15 cellular contexts compared by ENCODE assay signal in the genomic region with DNA sequence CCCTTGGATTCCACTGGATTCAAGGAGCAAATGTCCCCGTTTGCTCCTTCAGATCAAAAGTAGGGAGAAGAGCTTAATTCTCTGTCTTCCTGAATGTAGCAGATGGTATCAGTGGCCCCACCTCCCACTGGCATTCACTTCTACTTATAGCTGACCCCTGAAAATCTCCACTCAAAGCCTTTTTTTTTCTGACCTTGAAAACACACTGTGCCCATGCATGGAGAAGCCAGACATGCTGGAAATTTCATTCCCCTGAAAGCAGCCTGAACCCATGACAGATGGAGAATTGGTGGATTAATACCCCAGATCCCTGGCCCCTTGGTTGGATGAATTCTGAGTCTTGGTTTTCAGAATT.
A peak's percentile ranks its signal among the peaks of the same experiment; 100 is the strongest.
DNase-seq lines count a peak whose midpoint lies in the region; ATAC-seq, FAIRE-seq and TF ChIP-seq lines count a peak whose summit lies in the region.
"Had no signal": no experiment of that assay in that cellular context is flagged by ENCODE, and none has a peak within 500 bp of the region (broad histone marks: within the 10 kb centered on the region; RNA-seq: fewer than 3 reads in every experiment).

No MANE protein-coding gene starts in this region.

- POLR2A ChIA-PET in MCF 10A (lab: Yijun Ruan, JAX): interaction anchor here (1.1 to 2.6 kb wide), 5 partner anchors 13 to 146 kb away, joined by 3 to 21 read pairs (median 5); a partner anchor contains a TSS
- POLR2A ChIA-PET in K562 (lab: Yijun Ruan, JAX): interaction anchor here (0.6 kb wide), 1 partner anchor 248 kb away, joined by 3 read pairs; no protein-coding TSS in a partner anchor

- FAIRE-seq in K562 (lab: Jason Lieb, UNC): no peak

- H3K4me1 ChIP-seq in mammary epithelial cell (ENCODE audit: insufficient read depth, low read length) (peaks cover 22% of the 10 kb centered on the region), K562 (replicated peaks in 1 of 2; ENCODE audit: control insufficient read depth in 2 of 2, insufficient read depth in 2 of 2, low read length in 2 of 2) (peaks cover 0 to 5% of the 10 kb centered on the region in 2 experiments; a peak in 3 of 5 replicates)
- H3K4me1 ChIP-seq: Peyer's patch had no signal

- no peaks in the 10 kb centered on the region for H3K79me2 ChIP-seq in mammary epithelial cell (ENCODE audit: insufficient read depth, low read length)
- H3K79me2 ChIP-seq in K562 (ENCODE audit: control insufficient read depth, insufficient read depth, low read length): no peaks in the 10 kb centered on the region

- BruUV-seq in MCF 10A (replicated peaks; lab: Mats Ljungman, UMichigan) (no TSS peak), mammary epithelial cell (replicated peaks; lab: Mats Ljungman, UMichigan) (no TSS peak), K562 (replicated peaks; lab: Mats Ljungman, UMichigan) (no TSS peak)

- H3K9me3 ChIP-seq in mammary epithelial cell (replicated peaks; ENCODE audit: insufficient read depth, low read length): no peaks in the 10 kb centered on the region
- H3K9me3 ChIP-seq in K562 (replicated peaks; ENCODE audit: control insufficient read depth, insufficient read depth, low read depth, low read length): no peaks in the 10 kb centered on the region
- H3K9me3 ChIP-seq: Peyer's patch had no signal

- H3K9ac ChIP-seq in mammary epithelial cell (ENCODE audit: insufficient read depth, low read length): no peak overlapping the region
- no peak overlapping the region for H3K9ac ChIP-seq in K562 (ENCODE audit: insufficient read depth in 1 of 2, low read depth in 2 of 2, low read length in 2 of 2)

- no peak for TF ChIP-seq CTCF in MCF 10A (IDR thresholded peaks at IDR 0.05; ENCODE audit: unreplicated experiment)
- no peak for TF ChIP-seq CTCF in mammary epithelial cell (conservative IDR thresholded peaks at IDR 0.05 in 1 of 2, IDR thresholded peaks at IDR 0.05 in 1 of 2; ENCODE audit: extremely low read depth in 1 of 2, insufficient read depth in 1 of 2, low read depth in 1 of 2, low read length in 2 of 2)
- no peak for TF ChIP-seq CTCF in K562 (IDR thresholded peaks at IDR 0.05 in 2 of 3, conservative IDR thresholded peaks at IDR 0.05 in 1 of 3; ENCODE audit: insufficient read depth in 2 of 3, low read depth in 1 of 3, low read length in 3 of 3)

- H3K36me3 Mint-ChIP-seq in MCF 10A (ENCODE audit: insufficient read depth, unreplicated experiment): peaks cover 5% of the 10 kb centered on the region

- no peak for TF ChIP-seq EP300 in K562 (IDR thresholded peaks at IDR 0.05; ENCODE audit: low read length)

- WGBS in mammary epithelial cell (ENCODE audit: low coverage, missing lambda C conversion rate): 33% methylated on average over 1 of the region's 1 CpG
- WGBS in K562 (ENCODE audit: insufficient coverage, low coverage, missing lambda C conversion rate): 11% methylated on average over 1 of the region's 1 CpG

- H3K27me3 ChIP-seq in mammary epithelial cell (ENCODE audit: insufficient read depth, low read length) (no peaks in the 10 kb centered on the region), K562 (ENCODE audit: control insufficient read depth in 2 of 2, insufficient read depth in 2 of 2, low read length in 2 of 2) (no peaks in the 10 kb centered on the region)
- H3K27me3 ChIP-seq: Peyer's patch had no signal

- no peaks in the 10 kb centered on the region for H4K20me1 ChIP-seq in mammary epithelial cell (ENCODE audit: insufficient read depth, low read length)
- H4K20me1 ChIP-seq in K562 (replicated peaks; ENCODE audit: control insufficient read depth, insufficient read depth, low read length): no peaks in the 10 kb centered on the region

- no peak for DNase-seq in MCF 10A (ENCODE audit: unreplicated experiment)
- DNase-seq in mammary epithelial cell: no peak
- DNase-seq in NCI-H82 treated with DMSO at 0.1 percent for 48 hours (lab: John Stamatoyannopoulos, UW; ENCODE audit: unreplicated experiment): peak; percentile 78
- no peak for DNase-seq in K562 (ENCODE audit: extremely low read depth in 1 of 4, low spot score in 3 of 4)
- no peak for DNase-seq in dedifferentiated amniotic fluid mesenchymal stem cell (ENCODE audit: extremely low spot score)
- no peak for DNase-seq in NCI-H446 treated with DMSO at 0.1 percent for 48 hours (lab: John Stamatoyannopoulos, UW)
- DNase-seq: CD4-positive, alpha-beta T cell; DND-41; GDM1; NCI-H1048; NCI-H1694; NCI-H2107; Peyer's patch; SIG-M5 had no signal

- H3K27ac ChIP-seq in mammary epithelial cell (ENCODE audit: insufficient read depth, low read depth, low read length) (no peak overlapping the region), K562 (ENCODE audit: extremely low read depth, low read depth, low read length) (no peak overlapping the region)
- H3K27ac ChIP-seq: Peyer's patch had no signal

- H3K4me2 ChIP-seq in mammary epithelial cell (ENCODE audit: insufficient read depth, low read depth, low read length) (no peak overlapping the region), K562 (ENCODE audit: insufficient read depth, low read length) (no peak overlapping the region)

- no peak for TF ChIP-seq POLR2A in K562 (conservative IDR thresholded peaks at IDR 0.05)

- no peak for ATAC-seq in K562
- no peak for ATAC-seq in GM21381 (IDR thresholded peaks at IDR 0.05; ENCODE audit: unreplicated experiment)

- H3K4me1 Mint-ChIP-seq in MCF 10A (ENCODE audit: insufficient read depth, unreplicated experiment): peaks cover 34% of the 10 kb centered on the region

- no peak overlapping the region for H2AFZ ChIP-seq in mammary epithelial cell (ENCODE audit: low read depth, low read length)
- peak overlapping the region; percentile 32; the same call in 1 of the 2 replicates for H2AFZ ChIP-seq in K562 (ENCODE audit: low read depth, low read length)

- H3K9me1 ChIP-seq in K562 (ENCODE audit: control insufficient read depth, insufficient read depth, low read length): no peaks in the 10 kb centered on the region

- H3K4me3 ChIP-seq in mammary epithelial cell (replicated peaks in 1 of 3; ENCODE audit: insufficient read depth in 1 of 3, low read depth in 2 of 3, low read length in 3 of 3) (no peak overlapping the region), K562 (no peak overlapping the region)
- H3K4me3 ChIP-seq: Peyer's patch had no signal

- no peaks in the 10 kb centered on the region for H3K36me3 ChIP-seq in mammary epithelial cell (ENCODE audit: insufficient read depth, low read length)
- no peaks in the 10 kb centered on the region for H3K36me3 ChIP-seq in K562 (ENCODE audit: control insufficient read depth, insufficient read depth, low read length)
- H3K36me3 ChIP-seq: Peyer's patch had no signal

- H3K27me3 Mint-ChIP-seq in MCF 10A (ENCODE audit: insufficient read depth, unreplicated experiment): no peaks in the 10 kb centered on the region
- H3K27me3 Mint-ChIP-seq: CD4-positive, alpha-beta T cell had no signal

- dilution Hi-C loops in mammary epithelial cell (cut with HindIII; ENCODE audit: low sequenced_read_pairs): no loop called here

- in situ Hi-C loops in mammary epithelial cell (cut with MboI; ENCODE audit: low sequenced_read_pairs in 2 of 2): no loop called here
- in situ Hi-C loops in K562 (cut with MboI): no loop called here

- intact Hi-C loops in MCF 10A (cut with micrococcal nuclease) (loop anchor here (2.0 kb wide), 2 partner anchors 27 to 77 kb away; a partner anchor contains a TSS), mammary epithelial cell (cut with micrococcal nuclease) (no loop called here), K562 (cut with micrococcal nuclease) (no loop called here)

- H3K27ac Mint-ChIP-seq in MCF 10A (ENCODE audit: low read depth, unreplicated experiment): peak overlapping the region; percentile 71
- H3K27ac Mint-ChIP-seq: CD4-positive, alpha-beta T cell had no signal

- no peak overlapping the region for H3K4me3 Mint-ChIP-seq in MCF 10A (ENCODE audit: unreplicated experiment)
- H3K4me3 Mint-ChIP-seq: CD4-positive, alpha-beta T cell had no signal

- no peaks in the 10 kb centered on the region for H3K9me3 Mint-ChIP-seq in MCF 10A (ENCODE audit: unreplicated experiment)

- TF ChIP-seq RAD21 in K562 (CRISPR knock-in tag; conservative IDR thresholded peaks at IDR 0.05 in 1 of 2, IDR thresholded peaks at IDR 0.05 in 1 of 2): no peak

- CTCF ChIA-PET in MCF 10A (lab: Yijun Ruan, JAX): interaction anchor here (0.6 to 2.8 kb wide), 6 partner anchors 13 to 1242 kb away, joined by 3 to 11 read pairs (median 4); no protein-coding TSS in a partner anchor
- CTCF ChIA-PET in mammary epithelial cell (lab: Charles Lee; ENCODE audit: low non-redundant PET): no interaction called here
- CTCF ChIA-PET in K562 (lab: Yijun Ruan, JAX; ENCODE audit: low intra/inter-chr PET ratio): no interaction called here

TF ChIP-seq in K562, 482 proteins besides CTCF, POLR2A, EP300 and RAD21 (continues in another document):
- TF ChIP-seq ZBTB17 (CRISPR knock-in tag; IDR thresholded peaks at IDR 0.05) (no peak), SIN3B (IDR thresholded peaks at IDR 0.05; ENCODE audit: low read depth) (no peak), XRCC3 (IDR thresholded peaks at IDR 0.05) (no peak), NONO (IDR thresholded peaks at IDR 0.05; ENCODE audit: low read depth in 2 of 2, low read length in 1 of 2) (no peak), ZNF165 (CRISPR knock-in tag; IDR thresholded peaks at IDR 0.05; ENCODE audit: borderline replicate concordance) (no peak), GABPB2 (CRISPR knock-in tag; conservative IDR thresholded peaks at IDR 0.05) (no peak), PML (IDR thresholded peaks at IDR 0.05; ENCODE audit: low read length) (no peak), POLR3G (IDR thresholded peaks at IDR 0.05; ENCODE audit: extremely low read depth, insufficient read length, insufficient replicate concordance) (no peak), SIN3A (IDR thresholded peaks at IDR 0.05; ENCODE audit: borderline replicate concordance in 2 of 2, control insufficient read depth in 1 of 2, low read depth in 2 of 2, low read length in 2 of 2) (no peak), ESRRA (IDR thresholded peaks at IDR 0.05; ENCODE audit: borderline replicate concordance, low read depth) (no peak)
- TF ChIP-seq, protein P1, sequence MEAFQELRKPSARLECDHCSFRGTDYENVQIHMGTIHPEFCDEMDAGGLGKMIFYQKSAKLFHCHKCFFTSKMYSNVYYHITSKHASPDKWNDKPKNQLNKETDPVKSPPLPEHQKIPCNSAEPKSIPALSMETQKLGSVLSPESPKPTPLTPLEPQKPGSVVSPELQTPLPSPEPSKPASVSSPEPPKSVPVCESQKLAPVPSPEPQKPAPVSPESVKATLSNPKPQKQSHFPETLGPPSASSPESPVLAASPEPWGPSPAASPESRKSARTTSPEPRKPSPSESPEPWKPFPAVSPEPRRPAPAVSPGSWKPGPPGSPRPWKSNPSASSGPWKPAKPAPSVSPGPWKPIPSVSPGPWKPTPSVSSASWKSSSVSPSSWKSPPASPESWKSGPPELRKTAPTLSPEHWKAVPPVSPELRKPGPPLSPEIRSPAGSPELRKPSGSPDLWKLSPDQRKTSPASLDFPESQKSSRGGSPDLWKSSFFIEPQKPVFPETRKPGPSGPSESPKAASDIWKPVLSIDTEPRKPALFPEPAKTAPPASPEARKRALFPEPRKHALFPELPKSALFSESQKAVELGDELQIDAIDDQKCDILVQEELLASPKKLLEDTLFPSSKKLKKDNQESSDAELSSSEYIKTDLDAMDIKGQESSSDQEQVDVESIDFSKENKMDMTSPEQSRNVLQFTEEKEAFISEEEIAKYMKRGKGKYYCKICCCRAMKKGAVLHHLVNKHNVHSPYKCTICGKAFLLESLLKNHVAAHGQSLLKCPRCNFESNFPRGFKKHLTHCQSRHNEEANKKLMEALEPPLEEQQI (IDR thresholded peaks at IDR 0.05): no peak
